Comparison of ENCODE assay signal across 25 cellular contexts in genomic region chr11:96109265-96110030, GRCh38.
"Had no signal": no experiment of that assay in that cellular context is flagged by ENCODE, and none has a peak within 500 bp of the region (broad histone marks: within the 10 kb centered on the region; RNA-seq: fewer than 3 reads in every experiment).

No MANE protein-coding gene starts in this region.

- H3K27me3 ChIP-seq: cardiac muscle cell, gastrocnemius medialis, left lung, tibial nerve, uterus had no signal

- H3K4me3 Mint-ChIP-seq: activated T-cell treated with anti-CD3 and anti-CD28 coated beads, Interleukin-2, amount 50 U/mL, for 72 hours; naive B cell; neural crest cell; stimulated activated naive CD8-positive, alpha-beta T cell treated with anti-CD3 and anti-CD28 coated beads, Interleukin-15, Interleukin-2, amounts not matched to agents 100 ng/mL and 50 ng/mL, for 24 hours had no signal

- H3K27ac Mint-ChIP-seq: stimulated activated naive CD8-positive, alpha-beta T cell treated with anti-CD3 and anti-CD28 coated beads, Interleukin-15, Interleukin-2, amounts not matched to agents 100 ng/mL and 50 ng/mL, for 24 hours had no signal

- ATAC-seq: activated T-cell treated with anti-CD3 and anti-CD28 coated beads, Interleukin-2, amount 50 U/mL, for 72 hours; gastrocnemius medialis; left lung; psoas muscle; right cardiac atrium had no signal

- H3K9me3 ChIP-seq: gastrocnemius medialis, left lung, mucosa of descending colon, psoas muscle, tibial nerve, uterus had no signal

- H3K4me1 ChIP-seq: psoas muscle, uterus had no signal

- H3K9me3 Mint-ChIP-seq: activated T-cell treated with anti-CD3 and anti-CD28 coated beads, Interleukin-2, amount 50 U/mL, for 72 hours; naive B cell had no signal

- H3K4me3 ChIP-seq: cardiac muscle cell, gastrocnemius medialis, left lung, mucosa of descending colon, psoas muscle, skin epidermis, tibial nerve, uterus had no signal

- H3K27me3 Mint-ChIP-seq: naive B cell; stimulated activated naive CD8-positive, alpha-beta T cell treated with anti-CD3 and anti-CD28 coated beads, Interleukin-15, Interleukin-2, amounts not matched to agents 100 ng/mL and 50 ng/mL, for 24 hours had no signal

- H3K27ac ChIP-seq: cardiac muscle cell, epithelial cell of prostate, gastrocnemius medialis, left lung, psoas muscle, tibial nerve, uterus, WERI-Rb-1 had no signal

- H3K36me3 Mint-ChIP-seq: naive B cell had no signal

- DNase-seq: activated CD4-positive, alpha-beta T cell treated with anti-CD3 and anti-CD28 coated beads for 1 hour; activated CD4-positive, alpha-beta T cell treated with anti-CD3 and anti-CD28 coated beads, Interleukin-2, amount 50 U/mL, for 4 hours; activated effector memory CD4-positive, alpha-beta T cell treated with anti-CD3 and anti-CD28 coated beads, Interleukin-2, amount 50 U/mL, for 16 hours; activated naive CD4-positive, alpha-beta T cell treated with anti-CD3 and anti-CD28 coated beads, Interleukin-2, amount 50 U/mL, for 16 hours; activated T-cell treated with anti-CD3 and anti-CD28 coated beads, Interleukin-2, amount 50 U/mL, for 72 hours; dermis blood vessel endothelial cell; effector memory CD4-positive, alpha-beta T cell; gastrocnemius medialis; head of caudate nucleus; left lung; mucosa of descending colon; naive B cell; psoas muscle; right cardiac atrium; stimulated activated CD4-positive, alpha-beta T cell treated with anti-CD3 and anti-CD28 coated beads, Interleukin-15, amount 100 ng/mL, for 24 hours; stimulated activated CD4-positive, alpha-beta T cell treated with anti-CD3 and anti-CD28 coated beads, Interleukin-2, amount 100 ng/mL, for 48 hours; T-helper 2 cell; uterus; WERI-Rb-1 had no signal

- H3K36me3 ChIP-seq: cardiac muscle cell, gastrocnemius medialis, left lung, tibial nerve, uterus, WERI-Rb-1 had no signal
